Comparison of ENCODE assay signal across 11 cellular contexts in genomic region chr15:36831915-36832310, GRCh38.
DNase-seq lines count a peak whose midpoint lies in the region; ATAC-seq, FAIRE-seq and TF ChIP-seq lines count a peak whose summit lies in the region.
"Had no signal": no experiment of that assay in that cellular context is flagged by ENCODE, and none has a peak within 500 bp of the region (broad histone marks: within the 10 kb centered on the region; RNA-seq: fewer than 3 reads in every experiment).

No MANE protein-coding gene starts in this region.

- POLR2A ChIA-PET in RWPE1 (lab: Yijun Ruan, JAX; ENCODE audit: low non-redundant PET), result no interaction called here

- peak; percentile 50 for DNase-seq in COLO668 (lab: John Stamatoyannopoulos, UW; ENCODE audit: unreplicated experiment)
- DNase-seq in RWPE1 (ENCODE audit: low spot score), result peak; percentile 8
- DNase-seq in putamen (ENCODE audit: low spot score), result no peak
- DNase-seq in NCI-H2107 (lab: John Stamatoyannopoulos, UW), result no peak
- no peak for DNase-seq in islet precursor cell
- DNase-seq in GM12891 (ENCODE audit: insufficient read length, low spot score), result no peak
- DNase-seq: KG1 had no signal

- TF ChIP-seq CTCF in RWPE1 (conservative IDR thresholded peaks at IDR 0.05; ENCODE audit: low read depth), result no peak

- CTCF ChIA-PET in RWPE1 (lab: Yijun Ruan, JAX), result no interaction called here

- FAIRE-seq in GM12891 (lab: Jason Lieb, UNC), result no peak

- no peak overlapping the region for H3K27ac ChIP-seq in RWPE1
- H3K27ac ChIP-seq: BLaER1, hepatocyte had no signal

- ATAC-seq in GM19397 (IDR thresholded peaks at IDR 0.05; ENCODE audit: unreplicated experiment) (peak; percentile 28), HG03159 (IDR thresholded peaks at IDR 0.05; ENCODE audit: unreplicated experiment) (peak; percentile 31)

- TF ChIP-seq POLR2A in GM12891 (IDR thresholded peaks at IDR 0.05; ENCODE audit: low read depth, low read length), result no peak

TF ChIP-seq in GM12891, 5 proteins besides CTCF, POLR2A, EP300 and RAD21:
- no peak for TF ChIP-seq POU2F2 (IDR thresholded peaks at IDR 0.05; ENCODE audit: low read depth, low read length)
- TF ChIP-seq POLR2AphosphoS5 (IDR thresholded peaks at IDR 0.05; ENCODE audit: low read depth, low read length), result no peak
- TF ChIP-seq SPI1 (IDR thresholded peaks at IDR 0.05; ENCODE audit: low read depth, low read length), result no peak
- TF ChIP-seq TAF1 (IDR thresholded peaks at IDR 0.05; ENCODE audit: low read depth, low read length), result no peak
- no peak for TF ChIP-seq PAX5 (IDR thresholded peaks at IDR 0.05; ENCODE audit: insufficient read depth, low read length, severe bottlenecking)

Comparison
In these comparisons a context has a peak if more than half of its experiments do, and no peak if none do; other contexts are left out.
1. DNase-seq: peak in COLO668 (single experiment) and RWPE1 (single experiment); none in putamen (single experiment), NCI-H2107 (single experiment), islet precursor cell (single experiment) and GM12891 (single experiment).